In genomic region chr2:35585972-35586371, GRCh38 we compare ENCODE assay signal across 16 cellular contexts.
"Had no signal": no experiment of that assay in that cellular context is flagged by ENCODE, and none has a peak within 500 bp of the region (broad histone marks: within the 10 kb centered on the region; RNA-seq: fewer than 3 reads in every experiment).

No MANE protein-coding gene starts in this region.

- H3K27ac ChIP-seq: foreskin keratinocyte, left ventricle myocardium inferior, ovary, prostate gland, upper lobe of left lung, VCaP had no signal

- H3K27me3 ChIP-seq: foreskin keratinocyte, ovary, upper lobe of left lung had no signal

- H3K36me3 ChIP-seq: left ventricle myocardium inferior, ovary, prostate gland, upper lobe of left lung had no signal

- H3K9me3 ChIP-seq: ovary, prostate gland had no signal

- H3K4me1 ChIP-seq: foreskin keratinocyte, left ventricle myocardium inferior, prostate gland, upper lobe of left lung had no signal

- H3K4me3 ChIP-seq: left ventricle myocardium inferior, ovary, prostate gland, upper lobe of left lung had no signal

- DNase-seq: activated CD4-positive, alpha-beta T cell treated with anti-CD3 and anti-CD28 coated beads, Interleukin-2, amount 10 ng/mL, durations not matched to agents 7 days and 5 days; activated CD8-positive, alpha-beta T cell treated with anti-CD3 and anti-CD28 coated beads, Interleukin-2, amount 10 ng/mL, durations not matched to agents 7 days and 5 days; activated gamma-delta T cell; activated naive CD4-positive, alpha-beta T cell treated with anti-CD3 and anti-CD28 coated beads, Interleukin-2, amount 50 U/mL, for 16 hours; activated naive CD8-positive, alpha-beta T cell treated with anti-CD3 and anti-CD28 coated beads, Interleukin-2, amount 50 U/mL, for 24 hours; cortex of kidney; left ventricle myocardium inferior; midbrain; natural killer cell; ovary; stimulated activated CD4-positive, alpha-beta T cell treated with anti-CD3 and anti-CD28 coated beads, Interleukin-4, amount 100 ng/mL, for 4 hours; stimulated activated naive CD8-positive, alpha-beta T cell treated with anti-CD3 and anti-CD28 coated beads, Interleukin-15, Interleukin-2, amounts not matched to agents 100 U/mL and 50 U/mL, for 24 hours; upper lobe of left lung had no signal
